1 cellular context compared by ENCODE assay signal in the genomic region with DNA sequence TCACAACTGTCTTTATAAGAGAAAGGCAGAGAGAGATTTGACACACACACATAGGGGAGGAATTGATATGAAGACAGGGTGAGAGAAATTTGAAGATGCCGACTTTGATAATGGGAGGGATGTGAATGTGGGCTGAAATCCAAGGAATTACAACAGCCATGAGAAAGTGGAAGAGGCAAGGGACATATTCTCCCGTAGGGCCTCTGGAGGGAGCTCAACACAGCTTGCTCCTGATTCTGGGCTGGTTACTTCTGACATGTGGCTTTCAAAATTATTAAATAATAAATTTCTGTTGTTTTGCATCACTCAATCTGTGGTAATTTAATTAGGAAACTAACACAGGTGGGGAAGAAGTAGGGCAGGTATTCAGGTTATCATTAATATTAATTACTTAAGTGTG.
TF ChIP-seq lines count a peak whose summit lies in the region.

No MANE protein-coding gene starts in this region.

TF ChIP-seq in H1, 55 proteins besides CTCF, POLR2A, EP300 and RAD21 (continued from another document):
- no peak for TF ChIP-seq FOSL1 (IDR thresholded peaks at IDR 0.05; ENCODE audit: insufficient read depth, low read depth, low read length)
